8 cellular contexts compared by ENCODE assay signal in genomic region chr21:25385912-25386474, GRCh38.
A peak's percentile ranks its signal among the peaks of the same experiment; 100 is the strongest.
DNase-seq lines count a peak whose midpoint lies in the region; ATAC-seq and TF ChIP-seq lines count a peak whose summit lies in the region.

No MANE protein-coding gene starts in this region.

- no peak overlapping the region for H3K4me3 ChIP-seq in RWPE2 (ENCODE audit: severe bottlenecking)

- peak; percentile 40 for ATAC-seq in GM18502 (IDR thresholded peaks at IDR 0.05; ENCODE audit: poor library complexity, unreplicated experiment)
- ATAC-seq in RWPE2 (ENCODE audit: low read depth) = peak; percentile 81
- ATAC-seq in HG03025 (IDR thresholded peaks at IDR 0.05; ENCODE audit: low FRiP score, unreplicated experiment) = no peak

- H3K9me3 ChIP-seq in RWPE2 (ENCODE audit: severe bottlenecking) = no peaks in the 10 kb centered on the region

- no peak overlapping the region for H3K27ac ChIP-seq in RWPE2 (ENCODE audit: poor library complexity, severe bottlenecking)
- no peak overlapping the region for H3K27ac ChIP-seq in epithelial cell of prostate

- DNase-seq in AG08396 (ENCODE audit: low spot score) = peak; percentile 39
- peak; percentile 54 for DNase-seq in NAMALWA (ENCODE audit: low spot score)
- DNase-seq in RWPE2 (ENCODE audit: low spot score) = no peak
- peak; percentile 22 for DNase-seq in epithelial cell of prostate (ENCODE audit: low read depth, low spot score)
- peak; percentile 71 for DNase-seq in myocyte (ENCODE audit: low read depth)
- no peak for DNase-seq in cerebellar nuclear complex (lab: John Stamatoyannopoulos, UW)

- H3K4me1 ChIP-seq in RWPE2 (ENCODE audit: insufficient read depth, poor library complexity, severe bottlenecking) = no peaks in the 10 kb centered on the region

- H3K27me3 ChIP-seq in RWPE2 (ENCODE audit: insufficient read depth, poor library complexity, severe bottlenecking) = no peaks in the 10 kb centered on the region

- peak; percentile 92 for TF ChIP-seq CTCF in RWPE2 (IDR thresholded peaks at IDR 0.05; ENCODE audit: poor library complexity, severe bottlenecking)

- no peaks in the 10 kb centered on the region for H3K36me3 ChIP-seq in RWPE2 (ENCODE audit: low read depth)

Comparison
In these comparisons a context has a peak if more than half of its experiments do, and no peak if none do; other contexts are left out.
1. DNase-seq: peak in AG08396 (single experiment), NAMALWA (single experiment), epithelial cell of prostate (single experiment) and myocyte (single experiment); none in RWPE2 (single experiment) and cerebellar nuclear complex (0 of 2).